Comparison of ENCODE assay signal across 8 cellular contexts in the genomic region with DNA sequence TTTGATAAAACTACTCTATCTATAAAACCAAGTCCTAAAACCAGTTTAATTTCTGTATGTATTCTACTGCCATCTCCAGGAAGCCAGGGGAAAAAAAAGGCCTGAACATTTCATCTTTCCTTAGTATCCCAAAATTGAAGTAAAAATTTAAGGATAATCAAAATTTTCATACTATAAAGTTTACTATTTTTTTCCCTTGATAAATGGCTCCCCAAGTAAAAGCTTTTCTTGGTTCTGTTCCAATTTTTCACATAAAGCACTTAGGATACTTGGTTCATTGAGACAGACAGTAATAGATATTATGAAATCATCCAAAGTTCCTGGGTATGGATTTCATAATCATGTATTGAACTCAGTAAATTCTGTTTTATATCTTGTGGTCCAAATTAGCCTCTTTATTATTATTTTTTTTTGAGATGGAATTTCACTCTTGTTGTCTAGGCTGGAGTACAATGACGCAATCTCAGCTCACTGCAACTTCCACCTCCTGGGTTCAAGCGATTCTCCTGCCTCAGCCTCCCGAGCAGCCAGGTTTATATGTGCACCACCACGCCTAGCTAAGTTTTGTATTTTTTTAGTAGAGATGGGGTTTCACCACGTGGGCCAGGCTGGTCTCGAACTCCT. TPM values are rescaled to one million over a fixed set of nuclear protein-coding genes. Genes with fewer than 3 reads are reported as not detected.
DNase-seq lines count a peak whose midpoint lies in the region; FAIRE-seq and TF ChIP-seq lines count a peak whose summit lies in the region.

No MANE protein-coding gene starts in this region.

- H3K4me1 Mint-ChIP-seq in activated naive CD4-positive, alpha-beta T cell treated with anti-CD3 and anti-CD28 coated beads for 36 hours (ENCODE audit: low read depth), result no peaks in the 10 kb centered on the region

- no peak overlapping the region for H3K27ac ChIP-seq in left ventricle myocardium inferior (replicated peaks)
- H3K27ac ChIP-seq in VCaP, result no peak overlapping the region
- H3K27ac ChIP-seq in kidney (ENCODE audit: low read depth in 2 of 2, low read length in 2 of 2), result no peak overlapping the region

- no peaks in the 10 kb centered on the region for H3K27me3 ChIP-seq in left ventricle myocardium inferior (ENCODE audit: low read depth)

- peaks cover 49% of the 10 kb centered on the region for H3K36me3 ChIP-seq in left ventricle myocardium inferior
- H3K36me3 ChIP-seq in kidney (ENCODE audit: control insufficient read depth in 1 of 2, insufficient read depth in 2 of 2, low read length in 2 of 2), result peaks cover 6 to 11% of the 10 kb centered on the region in 2 donors

- H3K4me3 ChIP-seq in left ventricle myocardium inferior (no peak overlapping the region), kidney (ENCODE audit: low read length in 2 of 2) (no peak overlapping the region), lower leg skin (ENCODE audit: low read depth, poor library complexity, severe bottlenecking) (no peak overlapping the region)

- H3K4me3 Mint-ChIP-seq in activated naive CD4-positive, alpha-beta T cell treated with anti-CD3 and anti-CD28 coated beads for 36 hours, result no peak overlapping the region

- DNase-seq in left ventricle myocardium inferior, result no peak
- DNase-seq in cardiac septum (ENCODE audit: low spot score), result no peak
- DNase-seq in kidney, result no peak
- DNase-seq in NCI-H2227 treated with DMSO at 0.1 percent for 48 hours (lab: John Stamatoyannopoulos, UW), result no peak
- DNase-seq in activated naive CD4-positive, alpha-beta T cell treated with anti-CD3 and anti-CD28 coated beads for 36 hours, result no peak
- DNase-seq in lower leg skin (ENCODE audit: low spot score in 2 of 2), result no peak
- no peak for DNase-seq in activated naive CD4-positive, alpha-beta T cell treated with Interleukin-2 at 50 U/mL for 16 hours

- H3K27ac Mint-ChIP-seq in activated naive CD4-positive, alpha-beta T cell treated with anti-CD3 and anti-CD28 coated beads for 36 hours, result no peak overlapping the region

- 79 to 87% methylated on average over 6 of the region's 6 CpGs for WGBS in lower leg skin, 2 donors

- CTCF ChIA-PET in activated naive CD4-positive, alpha-beta T cell treated with anti-CD3 and anti-CD28 coated beads for 36 hours (lab: Charles Lee), result interaction anchor here (0.6 to 5.0 kb wide), 3 partner anchors 83 to 114 kb away, joined by 3 to 29 read pairs (median 6); no protein-coding TSS in a partner anchor

- intact Hi-C loops in left ventricle myocardium inferior (cut with micrococcal nuclease), result loop anchor here (10.0 kb wide), 1 partner anchor 90 kb away; no protein-coding TSS in a partner anchor
- intact Hi-C loops in cardiac septum (cut with DNase I), result loop anchor here (2.0 to 10.0 kb wide), 2 partner anchors 86 to 120 kb away; no protein-coding TSS in a partner anchor
- intact Hi-C loops in kidney (cut with DNase I), result no loop called here
- intact Hi-C loops in activated naive CD4-positive, alpha-beta T cell treated with anti-CD3 and anti-CD28 coated beads for 36 hours (cut with micrococcal nuclease), result loop anchor here (2.0 kb wide), 1 partner anchor 86 kb away; no protein-coding TSS in a partner anchor
- intact Hi-C loops in lower leg skin (cut with DNase I; ENCODE audit: low total_unique reads), result loop anchor here (10.0 kb wide), 1 partner anchor 90 kb away; no protein-coding TSS in a partner anchor

- H3K9me3 Mint-ChIP-seq in activated naive CD4-positive, alpha-beta T cell treated with anti-CD3 and anti-CD28 coated beads for 36 hours, result no peaks in the 10 kb centered on the region

- H3K9me3 ChIP-seq in left ventricle myocardium inferior (replicated peaks), result no peaks in the 10 kb centered on the region
- H3K9me3 ChIP-seq in kidney (ENCODE audit: control insufficient read depth in 1 of 2, low read length in 2 of 2), result no peaks in the 10 kb centered on the region

- H3K27me3 Mint-ChIP-seq in activated naive CD4-positive, alpha-beta T cell treated with anti-CD3 and anti-CD28 coated beads for 36 hours (ENCODE audit: low read depth), result no peaks in the 10 kb centered on the region

- no peak overlapping the region for H3K9ac ChIP-seq in kidney (ENCODE audit: low read length in 2 of 2)

- peaks cover 20% of the 10 kb centered on the region for H3K36me3 Mint-ChIP-seq in activated naive CD4-positive, alpha-beta T cell treated with anti-CD3 and anti-CD28 coated beads for 36 hours (ENCODE audit: low read depth)

- peak; percentile 82 for FAIRE-seq in kidney (lab: Jason Lieb, UNC)

- no peaks in the 10 kb centered on the region for H3K4me1 ChIP-seq in left ventricle myocardium inferior
- H3K4me1 ChIP-seq in kidney (ENCODE audit: control insufficient read depth in 1 of 2, insufficient read depth in 1 of 2, low read depth in 1 of 2, low read length in 2 of 2), result no peaks in the 10 kb centered on the region

- TF ChIP-seq POLR2A in lower leg skin (IDR thresholded peaks at IDR 0.05), result no peak

- TF ChIP-seq CTCF in left ventricle myocardium inferior (IDR thresholded peaks at IDR 0.05; ENCODE audit: borderline replicate concordance), result peak; percentile 73
- TF ChIP-seq CTCF in VCaP (conservative IDR thresholded peaks at IDR 0.05), result peak; percentile 82
- TF ChIP-seq CTCF in kidney (IDR thresholded peaks at IDR 0.05; ENCODE audit: borderline replicate concordance, extremely low read depth, insufficient read depth), result peak; percentile 37
- no peak for TF ChIP-seq CTCF in lower leg skin (IDR thresholded peaks at IDR 0.05)

RNA-seq across cellular contexts. Expression of a gene that starts 34.5 kb away (rescaled TPM):
- total RNA-seq in left ventricle myocardium inferior (22.9 TPM), cardiac septum (29.7 TPM), kidney (61.4 TPM), lower leg skin (10 to 100 TPM; 14.4 to 21.2 (median 17.5) TPM)
- 16.4 TPM for polyA plus RNA-seq in kidney (ENCODE audit: insufficient read depth, low read depth, low replicate concordance)
- total RNA-seq in activated naive CD4-positive, alpha-beta T cell treated with anti-CD3 and anti-CD28 coated beads for 36 hours, result 10 to 100 TPM; 75.2 to 76.7 TPM

RNA-seq across cellular contexts. Expression of a gene that starts 46.6 kb away (rescaled TPM):
- total RNA-seq in left ventricle myocardium inferior, result 123 TPM
- 177 TPM for total RNA-seq in cardiac septum
- 867 TPM for total RNA-seq in kidney
- 383 TPM for polyA plus RNA-seq in kidney (ENCODE audit: insufficient read depth, low read depth, low replicate concordance)
- total RNA-seq in activated naive CD4-positive, alpha-beta T cell treated with anti-CD3 and anti-CD28 coated beads for 36 hours, result 10 to 100 TPM; 16.9 to 18.0 TPM
- total RNA-seq in lower leg skin, result 1,000 to 10,000 TPM; 1,272 to 1,552 (median 1,345) TPM

Comparison
In these comparisons a context has a peak if more than half of its experiments do, and no peak if none do; other contexts are left out.
1. CTCF ChIP-seq: peak in left ventricle myocardium inferior (single experiment), VCaP (single experiment) and kidney (single experiment); none in lower leg skin (0 of 3).